8 cellular contexts compared by ENCODE assay signal in genomic region chr10:71396714-71397339, GRCh38. TPM values are rescaled to one million over a fixed set of nuclear protein-coding genes. Genes with fewer than 3 reads are reported as not detected.
DNase-seq lines count a peak whose midpoint lies in the region; ATAC-seq lines count a peak whose summit lies in the region.

Gene CDH23 (plus strand): TSS chr10:71396920. CDS start chr10:71439832, 42,912 bp downstream.

- H3K9me3 Mint-ChIP-seq in activated T-helper 2 cell treated with anti-CD3 and anti-CD28 coated beads, Interferon-gamma antibody, Interleukin-2, Interleukin-4, amounts not matched to agents 10 μg/mL and 5 μg/mL and 100 μg/mL, durations not matched to agents 14 hours and 24 hours and 36 hours: no peaks in the 10 kb centered on the region

- intact Hi-C loops in activated T-helper 2 cell treated with anti-CD3 and anti-CD28 coated beads, Interferon-gamma antibody, Interleukin-2, Interleukin-4, amounts not matched to agents 10 μg/mL and 5 μg/mL and 100 μg/mL, durations not matched to agents 14 hours and 24 hours and 36 hours (cut with micrococcal nuclease): loop anchor here (10.0 kb wide), 1 partner anchor 208 kb away; no protein-coding TSS in a partner anchor

- H3K27ac Mint-ChIP-seq in activated T-helper 2 cell treated with anti-CD3 and anti-CD28 coated beads, Interferon-gamma antibody, Interleukin-2, Interleukin-4, amounts not matched to agents 10 μg/mL and 5 μg/mL and 100 μg/mL, durations not matched to agents 14 hours and 24 hours and 36 hours: no peak within 1 kb of the TSS

- ATAC-seq in stimulated activated naive CD8-positive, alpha-beta T cell treated with anti-CD3 and anti-CD28 coated beads, Interleukin-15, Interleukin-2, amounts not matched to agents 100 U/mL and 50 U/mL, for 24 hours: peak; percentile 25

- peak within 1 kb of the TSS; percentile 5 for H3K4me3 Mint-ChIP-seq in activated T-helper 2 cell treated with anti-CD3 and anti-CD28 coated beads, Interferon-gamma antibody, Interleukin-2, Interleukin-4, amounts not matched to agents 10 μg/mL and 5 μg/mL and 100 μg/mL, durations not matched to agents 14 hours and 24 hours and 36 hours (ENCODE audit: low read depth)

- H3K36me3 Mint-ChIP-seq in activated T-helper 2 cell treated with anti-CD3 and anti-CD28 coated beads, Interferon-gamma antibody, Interleukin-2, Interleukin-4, amounts not matched to agents 10 μg/mL and 5 μg/mL and 100 μg/mL, durations not matched to agents 14 hours and 24 hours and 36 hours (ENCODE audit: low read depth): no peaks in the 10 kb centered on the region

- DNase-seq in stimulated activated CD4-positive, alpha-beta T cell treated with anti-CD3 and anti-CD28 coated beads, Interleukin-15, amount 100 ng/mL, for 24 hours: peak; percentile 44
- no peak for DNase-seq in stimulated activated CD4-positive, alpha-beta T cell treated with anti-CD3 and anti-CD28 coated beads, Interleukin-2, amount 100 ng/mL, for 48 hours
- DNase-seq in activated T-helper 2 cell treated with anti-CD3 and anti-CD28 coated beads, Interferon-gamma antibody, Interleukin-2, Interleukin-4, amounts not matched to agents 10 μg/mL and 5 μg/mL and 100 μg/mL, durations not matched to agents 14 hours and 24 hours and 36 hours (ENCODE audit: low spot score): no peak
- DNase-seq in iPS-NIHi11 (ENCODE audit: low spot score): peak; percentile 83
- DNase-seq in stimulated activated naive CD8-positive, alpha-beta T cell treated with anti-CD3 and anti-CD28 coated beads, Interleukin-15, Interleukin-2, amounts not matched to agents 100 U/mL and 50 U/mL, for 24 hours: peak; percentile 36
- no peak for DNase-seq in effector CD8-positive, alpha-beta T cell (lab: John Stamatoyannopoulos, UW)
- no peak for DNase-seq in GM03348 (ENCODE audit: low spot score)
- DNase-seq in activated effector memory CD4-positive, alpha-beta T cell treated with Interleukin-2 at 50 U/mL for 16 hours: no peak

- H3K27me3 Mint-ChIP-seq in activated T-helper 2 cell treated with anti-CD3 and anti-CD28 coated beads, Interferon-gamma antibody, Interleukin-2, Interleukin-4, amounts not matched to agents 10 μg/mL and 5 μg/mL and 100 μg/mL, durations not matched to agents 14 hours and 24 hours and 36 hours (ENCODE audit: low read depth): peaks cover 57% of the 10 kb centered on the region

- no peaks in the 10 kb centered on the region for H3K4me1 Mint-ChIP-seq in activated T-helper 2 cell treated with anti-CD3 and anti-CD28 coated beads, Interferon-gamma antibody, Interleukin-2, Interleukin-4, amounts not matched to agents 10 μg/mL and 5 μg/mL and 100 μg/mL, durations not matched to agents 14 hours and 24 hours and 36 hours (ENCODE audit: low read depth)

RNA-seq across cellular contexts. Expression of gene CDH23, which starts in this region (rescaled TPM):
- 0.44 and 0.55 TPM in 2 replicates for total RNA-seq in activated T-helper 2 cell treated with anti-CD3 and anti-CD28 coated beads, Interferon-gamma antibody, Interleukin-2, Interleukin-4, amounts not matched to agents 10 μg/mL and 5 μg/mL and 100 μg/mL, durations not matched to agents 14 hours and 24 hours and 36 hours

Comparison
In these comparisons a context has a peak if more than half of its experiments do, and no peak if none do; other contexts are left out.
1. DNase-seq: peak in stimulated activated CD4-positive, alpha-beta T cell treated with anti-CD3 and anti-CD28 coated beads, Interleukin-15, amount 100 ng/mL, for 24 hours (single experiment), iPS-NIHi11 (single experiment) and stimulated activated naive CD8-positive, alpha-beta T cell treated with anti-CD3 and anti-CD28 coated beads, Interleukin-15, Interleukin-2, amounts not matched to agents 100 U/mL and 50 U/mL, for 24 hours (single experiment); none in stimulated activated CD4-positive, alpha-beta T cell treated with anti-CD3 and anti-CD28 coated beads, Interleukin-2, amount 100 ng/mL, for 48 hours (0 of 2), activated T-helper 2 cell treated with anti-CD3 and anti-CD28 coated beads, Interferon-gamma antibody, Interleukin-2, Interleukin-4, amounts not matched to agents 10 μg/mL and 5 μg/mL and 100 μg/mL, durations not matched to agents 14 hours and 24 hours and 36 hours (single experiment), effector CD8-positive, alpha-beta T cell (single experiment), GM03348 (single experiment) and activated effector memory CD4-positive, alpha-beta T cell treated with Interleukin-2 at 50 U/mL for 16 hours (single experiment).